ENCODE assay signal across 26 cellular contexts in the genomic region with DNA sequence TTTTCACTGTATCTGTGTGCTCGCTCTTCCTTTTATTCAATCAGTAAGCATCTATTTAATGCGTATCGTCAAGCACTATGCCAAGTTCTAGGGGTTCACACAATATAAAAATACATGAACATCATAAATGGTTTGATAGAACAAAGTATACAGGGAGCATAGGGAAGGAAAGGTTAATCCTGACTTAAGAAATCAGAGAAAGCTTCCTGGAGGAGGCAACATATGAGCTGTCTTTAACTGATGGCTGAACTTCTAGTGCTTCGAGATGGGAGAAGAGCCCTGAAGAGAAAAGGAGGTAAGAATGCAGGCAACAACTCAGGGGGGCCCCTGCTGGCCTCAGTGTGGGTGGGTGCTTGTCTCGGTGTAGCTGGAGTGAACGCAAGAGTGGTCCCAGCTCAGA.
"Had no signal": no experiment of that assay in that cellular context is flagged by ENCODE, and none has a peak within 500 bp of the region (broad histone marks: within the 10 kb centered on the region; RNA-seq: fewer than 3 reads in every experiment).

No MANE protein-coding gene starts in this region.

- H3K27ac Mint-ChIP-seq: nephron progenitor cell; progenitor cell of endocrine pancreas; stimulated activated naive B cell treated with anti-CD40 and anti-IgM and Interleukin-4, amounts not matched to agents 10 μg/mL and 1 μg/mL and 100 μg/mL, for 72 hours had no signal

- H3K4me1 ChIP-seq: parathyroid adenoma, upper lobe of right lung had no signal

- H3K9me3 Mint-ChIP-seq: naive thymus-derived CD8-positive, alpha-beta T cell; nephron progenitor cell; stimulated activated naive B cell treated with anti-CD40 and anti-IgM and Interleukin-4, amounts not matched to agents 10 μg/mL and 1 μg/mL and 100 μg/mL, for 72 hours had no signal

- H3K36me3 ChIP-seq: left lung, lower lobe of right lung, stomach, suprapubic skin, thoracic aorta, tibial artery, upper lobe of right lung had no signal

- H3K36me3 Mint-ChIP-seq: naive thymus-derived CD8-positive, alpha-beta T cell; stimulated activated naive B cell treated with anti-CD40 and anti-IgM and Interleukin-4, amounts not matched to agents 10 μg/mL and 1 μg/mL and 100 μg/mL, for 72 hours had no signal

- H3K9me3 ChIP-seq: left lung, lower lobe of right lung, stomach, suprapubic skin, thoracic aorta, tibial artery, upper lobe of right lung had no signal

- H3K27me3 ChIP-seq: left lung, stomach, tibial artery, upper lobe of right lung had no signal

- DNase-seq: hippocampal formation; kidney glomerular epithelial cell; left colon; left lung; lower lobe of right lung; mammary epithelial cell; mesenchymal stem cell; nephron progenitor cell; nucleus accumbens; retina; right cardiac atrium; stimulated activated CD4-positive, alpha-beta T cell treated with anti-CD3 and anti-CD28 coated beads, Interleukin-12 subunit alpha, Interleukin-12 subunit beta, amount 100 ng/mL, for 4 hours; stimulated activated CD4-positive, alpha-beta T cell treated with anti-CD3 and anti-CD28 coated beads, Interleukin-15, amount 100 ng/mL, for 24 hours; stimulated activated CD4-positive, alpha-beta T cell treated with anti-CD3 and anti-CD28 coated beads, Interleukin-2, amount 100 ng/mL, for 24 hours; stimulated activated CD4-positive, alpha-beta T cell treated with anti-CD3 and anti-CD28 coated beads, Interleukin-4, amount 100 ng/mL, for 1 hour; stimulated activated naive B cell treated with anti-CD40 and anti-IgM and Interleukin-4, amounts not matched to agents 10 μg/mL and 1 μg/mL and 100 μg/mL, for 72 hours; stimulated activated naive CD8-positive, alpha-beta T cell treated with anti-CD3 and anti-CD28 coated beads, Interleukin-15, Interleukin-2, amounts not matched to agents 100 U/mL and 50 U/mL, for 24 hours; stomach; tibial artery; upper lobe of right lung had no signal

- H3K27ac ChIP-seq: lower lobe of right lung, parathyroid adenoma, skin epidermis, stomach, suprapubic skin, thoracic aorta, tibial artery, upper lobe of right lung had no signal

- H3K4me3 ChIP-seq: left lung, lower lobe of right lung, skin epidermis, stomach, suprapubic skin, thoracic aorta, tibial artery, upper lobe of right lung had no signal

- H3K4me3 Mint-ChIP-seq: naive thymus-derived CD8-positive, alpha-beta T cell; nephron progenitor cell; stimulated activated naive B cell treated with anti-CD40 and anti-IgM and Interleukin-4, amounts not matched to agents 10 μg/mL and 1 μg/mL and 100 μg/mL, for 72 hours had no signal

- H3K4me1 Mint-ChIP-seq: naive thymus-derived CD8-positive, alpha-beta T cell had no signal
